11 cellular contexts compared by ENCODE assay signal in genomic region chrX:82813671-82814078, GRCh38.
DNase-seq lines count a peak whose midpoint lies in the region; ATAC-seq and TF ChIP-seq lines count a peak whose summit lies in the region.
"Had no signal": no experiment of that assay in that cellular context is flagged by ENCODE, and none has a peak within 500 bp of the region (broad histone marks: within the 10 kb centered on the region; RNA-seq: fewer than 3 reads in every experiment).

No MANE protein-coding gene starts in this region.

- POLR2A ChIA-PET in AG04450 (lab: Yijun Ruan, JAX): no interaction called here

- H3K27ac ChIP-seq in AG04450 (ENCODE audit: low read depth, low read length): no peak overlapping the region

- no peaks in the 10 kb centered on the region for H3K9me3 ChIP-seq in AG04450 (ENCODE audit: control insufficient read depth, insufficient read depth, low read length)

- TF ChIP-seq CTCF in AG04450 (IDR thresholded peaks at IDR 0.05; ENCODE audit: low read depth, low read length) (no peak), astrocyte of the spinal cord (IDR thresholded peaks at IDR 0.05; ENCODE audit: low read depth, low read length) (no peak), kidney epithelial cell (IDR thresholded peaks at IDR 0.05; ENCODE audit: insufficient read depth, low read length, poor library complexity, severe bottlenecking) (no peak)

- in situ Hi-C loops in astrocyte of the spinal cord (cut with HindIII; ENCODE audit: low sequenced_read_pairs): no loop called here

- CTCF ChIA-PET in AG04450 (lab: Charles Lee): no interaction called here

- H3K27me3 ChIP-seq in AG04450 (ENCODE audit: control insufficient read depth, insufficient read depth, low read length): no peaks in the 10 kb centered on the region
- no peaks in the 10 kb centered on the region for H3K27me3 ChIP-seq in kidney epithelial cell (ENCODE audit: control insufficient read depth, insufficient read depth, low read length)

- H3K4me3 ChIP-seq in AG04450 (ENCODE audit: low read depth, low read length): no peak overlapping the region
- H3K4me3 ChIP-seq in astrocyte of the spinal cord (ENCODE audit: low read depth, low read length): no peak overlapping the region
- H3K4me3 ChIP-seq in kidney epithelial cell (ENCODE audit: low read depth, low read length): no peak overlapping the region

- ATAC-seq in HG02798 (IDR thresholded peaks at IDR 0.05; ENCODE audit: poor library complexity, unreplicated experiment): no peak
- no peak for ATAC-seq in GM21717 (IDR thresholded peaks at IDR 0.05; ENCODE audit: unreplicated experiment)
- ATAC-seq: stimulated activated memory B cell treated with anti-CD40 and anti-IgM and Interleukin-4, amounts not matched to agents 10 μg/mL and 1 μg/mL and 100 μg/mL, for 72 hours had no signal

- DNase-seq in AG04450 (ENCODE audit: low read depth, low spot score): peak; percentile 36
- DNase-seq in LHCN-M2 (ENCODE audit: low read depth): peak; percentile 96
- DNase-seq in astrocyte of the spinal cord (ENCODE audit: low read depth, low spot score): peak; percentile 91
- peak; percentile 83 for DNase-seq in kidney epithelial cell (ENCODE audit: low read depth)
- DNase-seq in middle frontal gyrus (ENCODE audit: extremely low spot score, low spot score): no peak
- no peak for DNase-seq in NCI-H2107 treated with DMSO at 0.1 percent for 48 hours (lab: John Stamatoyannopoulos, UW; ENCODE audit: unreplicated experiment)
- DNase-seq: anterior cingulate cortex; stimulated activated CD4-positive, alpha-beta T cell treated with anti-CD3 and anti-CD28 coated beads, Interleukin-15, amount 100 ng/mL, for 24 hours had no signal

- H3K36me3 ChIP-seq in kidney epithelial cell (ENCODE audit: control insufficient read depth, insufficient read depth, low read length): no peaks in the 10 kb centered on the region

Comparison
In these comparisons a context has a peak if more than half of its experiments do, and no peak if none do; other contexts are left out.
1. DNase-seq: peak in AG04450 (single experiment), LHCN-M2 (single experiment), astrocyte of the spinal cord (single experiment) and kidney epithelial cell (single experiment); none in middle frontal gyrus (single experiment) and NCI-H2107 treated with DMSO at 0.1 percent for 48 hours (single experiment).